ENCODE assay signal across 8 cellular contexts in the genomic region with DNA sequence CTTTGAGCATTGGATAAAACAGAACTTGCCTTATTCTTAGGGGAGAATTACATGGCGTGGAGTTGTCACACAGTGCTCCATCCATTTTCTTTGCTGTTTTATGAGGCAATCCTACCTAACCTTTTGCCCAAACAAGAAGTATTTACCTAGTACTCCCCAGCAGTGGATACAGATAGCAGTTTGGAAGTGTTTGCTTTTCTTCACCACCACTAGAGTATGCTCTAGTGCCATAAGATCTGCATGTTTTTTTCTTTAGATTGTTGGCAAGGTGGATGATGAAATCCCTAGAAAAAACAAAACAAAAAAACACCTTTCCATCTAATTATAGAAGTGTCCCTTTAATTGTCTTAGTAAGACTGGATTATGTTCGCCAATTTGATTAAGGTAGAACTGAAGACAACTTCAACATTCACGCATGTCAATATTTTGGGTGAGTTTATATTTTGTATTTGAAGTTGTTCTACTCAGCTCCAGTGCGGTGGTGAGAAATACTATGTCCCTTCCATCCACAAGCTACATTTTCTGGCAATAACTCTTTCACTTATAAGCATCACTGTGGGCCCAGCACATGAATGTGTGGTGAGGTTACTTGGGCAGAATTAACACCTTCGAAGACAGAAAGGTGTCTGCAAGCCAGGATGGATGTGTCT. TPM values are rescaled to one million over a fixed set of nuclear protein-coding genes. Genes with fewer than 3 reads are reported as not detected.
A peak's percentile ranks its signal among the peaks of the same experiment; 100 is the strongest.
DNase-seq lines count a peak whose midpoint lies in the region; ATAC-seq and TF ChIP-seq lines count a peak whose summit lies in the region.

No MANE protein-coding gene starts in this region.

- peaks cover 16% of the 10 kb centered on the region for H3K27me3 Mint-ChIP-seq in activated naive CD8-positive, alpha-beta T cell treated with anti-CD3 and anti-CD28 coated beads for 36 hours

- H3K36me3 Mint-ChIP-seq in activated naive CD8-positive, alpha-beta T cell treated with anti-CD3 and anti-CD28 coated beads for 36 hours, result no peaks in the 10 kb centered on the region

- ATAC-seq in RWPE2 (ENCODE audit: low read depth), result peak; percentile 74

- no peak overlapping the region for H3K4me3 Mint-ChIP-seq in activated naive CD8-positive, alpha-beta T cell treated with anti-CD3 and anti-CD28 coated beads for 36 hours

- no peak overlapping the region for H3K4me3 ChIP-seq in RWPE2 (ENCODE audit: severe bottlenecking)

- in situ Hi-C loops in KBM-7 (cut with MboI; ENCODE audit: low pct_unique_long_range_greater_than_20kb, low sequenced_read_pairs), result no loop called here

- peaks cover 13% of the 10 kb centered on the region for H3K27me3 ChIP-seq in RWPE2 (ENCODE audit: insufficient read depth, poor library complexity, severe bottlenecking)

- H3K27ac Mint-ChIP-seq in activated naive CD8-positive, alpha-beta T cell treated with anti-CD3 and anti-CD28 coated beads for 36 hours, result no peak overlapping the region

- H3K4me1 ChIP-seq in RWPE2 (ENCODE audit: insufficient read depth, poor library complexity, severe bottlenecking), result no peaks in the 10 kb centered on the region

- H3K4me1 Mint-ChIP-seq in activated naive CD8-positive, alpha-beta T cell treated with anti-CD3 and anti-CD28 coated beads for 36 hours, result no peaks in the 10 kb centered on the region

- H3K27ac ChIP-seq in RWPE2 (ENCODE audit: poor library complexity, severe bottlenecking), result no peak overlapping the region

- no peaks in the 10 kb centered on the region for H3K9me3 ChIP-seq in RWPE2 (ENCODE audit: severe bottlenecking)

- DNase-seq in DMS 273 treated with DMSO at 0.1 percent for 48 hours (lab: John Stamatoyannopoulos, UW), result peak; percentile 20
- peak; percentile 14 for DNase-seq in KBM-7
- DNase-seq in RWPE2 (ENCODE audit: low spot score), result no peak
- peak; percentile 33 for DNase-seq in iPS DF 4.7 (ENCODE audit: extremely low read depth, low spot score)
- DNase-seq in activated CD4-positive, CD25-positive, alpha-beta regulatory T cell (lab: John Stamatoyannopoulos, UW), result no peak
- DNase-seq in activated naive CD8-positive, alpha-beta T cell treated with anti-CD3 and anti-CD28 coated beads for 36 hours, result no peak
- no peak for DNase-seq in NOMO-1 treated with dmso at 0.1 percent for 144 hours (lab: John Stamatoyannopoulos, UW; ENCODE audit: unreplicated experiment)
- DNase-seq in activated CD4-positive, alpha-beta T cell treated with anti-CD3 and anti-CD28 coated beads for 4 hours, result no peak

- H3K9me3 Mint-ChIP-seq in activated naive CD8-positive, alpha-beta T cell treated with anti-CD3 and anti-CD28 coated beads for 36 hours, result no peaks in the 10 kb centered on the region

- H3K36me3 ChIP-seq in RWPE2 (ENCODE audit: low read depth), result no peaks in the 10 kb centered on the region

- TF ChIP-seq CTCF in RWPE2 (IDR thresholded peaks at IDR 0.05; ENCODE audit: poor library complexity, severe bottlenecking), result peak; percentile 89

RNA-seq across cellular contexts. Expression of a gene that starts 23.6 kb away (rescaled TPM):
- 1 to 10 TPM; 8.7 to 8.8 TPM for total RNA-seq in activated naive CD8-positive, alpha-beta T cell treated with anti-CD3 and anti-CD28 coated beads for 36 hours

Comparison
In these comparisons a context has a peak if more than half of its experiments do, and no peak if none do; other contexts are left out.
1. DNase-seq: peak in DMS 273 treated with DMSO at 0.1 percent for 48 hours (single experiment), KBM-7 (single experiment) and iPS DF 4.7 (single experiment); none in RWPE2 (single experiment), activated CD4-positive, CD25-positive, alpha-beta regulatory T cell (0 of 4), activated naive CD8-positive, alpha-beta T cell treated with anti-CD3 and anti-CD28 coated beads for 36 hours (single experiment), NOMO-1 treated with dmso at 0.1 percent for 144 hours (single experiment) and activated CD4-positive, alpha-beta T cell treated with anti-CD3 and anti-CD28 coated beads for 4 hours (0 of 2).